Comparison of ENCODE assay signal across 2 cellular contexts in the genomic region with DNA sequence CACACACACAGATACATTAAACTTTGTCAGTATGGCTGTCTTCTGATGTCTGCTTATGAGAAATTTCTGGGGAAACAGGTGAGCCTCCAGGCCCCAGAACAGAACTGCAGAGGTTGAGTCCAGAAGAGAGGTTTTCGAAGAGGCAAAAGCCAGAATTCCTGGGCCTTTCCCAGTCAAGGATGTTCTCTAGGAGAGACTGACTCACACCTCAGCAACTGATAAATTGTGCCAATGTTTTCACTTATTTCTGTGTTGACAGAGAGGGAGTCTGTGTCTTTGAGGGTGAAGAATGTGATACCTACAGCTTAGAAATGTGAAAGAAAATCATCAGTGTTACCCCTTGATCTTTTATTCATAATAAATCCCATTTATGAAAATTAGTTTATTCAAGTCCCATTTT.
TF ChIP-seq lines count a peak whose summit lies in the region.

No MANE protein-coding gene starts in this region.

TF ChIP-seq in A549, 52 proteins besides CTCF, POLR2A, EP300 and RAD21 (continued from another document):
- TF ChIP-seq, protein P1, sequence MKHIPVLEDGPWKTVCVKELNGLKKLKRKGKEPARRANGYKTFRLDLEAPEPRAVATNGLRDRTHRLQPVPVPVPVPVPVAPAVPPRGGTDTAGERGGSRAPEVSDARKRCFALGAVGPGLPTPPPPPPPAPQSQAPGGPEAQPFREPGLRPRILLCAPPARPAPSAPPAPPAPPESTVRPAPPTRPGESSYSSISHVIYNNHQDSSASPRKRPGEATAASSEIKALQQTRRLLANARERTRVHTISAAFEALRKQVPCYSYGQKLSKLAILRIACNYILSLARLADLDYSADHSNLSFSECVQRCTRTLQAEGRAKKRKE (CRISPR knock-in tag; IDR thresholded peaks at IDR 0.05; ENCODE audit: low read depth), result no peak
- TF ChIP-seq TP53 (CRISPR knock-in tag; IDR thresholded peaks at IDR 0.05), result no peak
- TF ChIP-seq ZSCAN20 (CRISPR knock-in tag; IDR thresholded peaks at IDR 0.05), result no peak
- TF ChIP-seq, protein P2, sequence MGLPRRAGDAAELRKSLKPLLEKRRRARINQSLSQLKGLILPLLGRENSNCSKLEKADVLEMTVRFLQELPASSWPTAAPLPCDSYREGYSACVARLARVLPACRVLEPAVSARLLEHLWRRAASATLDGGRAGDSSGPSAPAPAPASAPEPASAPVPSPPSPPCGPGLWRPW (IDR thresholded peaks at IDR 0.05), result no peak
- TF ChIP-seq ZNF302 (CRISPR knock-in tag; IDR thresholded peaks at IDR 0.05), result no peak
- TF ChIP-seq RFX5 (IDR thresholded peaks at IDR 0.05), result no peak
- TF ChIP-seq HOXA7 (CRISPR knock-in tag; IDR thresholded peaks at IDR 0.05), result no peak
- TF ChIP-seq ZC3H11A (IDR thresholded peaks at IDR 0.05), result no peak
- TF ChIP-seq, protein P3, sequence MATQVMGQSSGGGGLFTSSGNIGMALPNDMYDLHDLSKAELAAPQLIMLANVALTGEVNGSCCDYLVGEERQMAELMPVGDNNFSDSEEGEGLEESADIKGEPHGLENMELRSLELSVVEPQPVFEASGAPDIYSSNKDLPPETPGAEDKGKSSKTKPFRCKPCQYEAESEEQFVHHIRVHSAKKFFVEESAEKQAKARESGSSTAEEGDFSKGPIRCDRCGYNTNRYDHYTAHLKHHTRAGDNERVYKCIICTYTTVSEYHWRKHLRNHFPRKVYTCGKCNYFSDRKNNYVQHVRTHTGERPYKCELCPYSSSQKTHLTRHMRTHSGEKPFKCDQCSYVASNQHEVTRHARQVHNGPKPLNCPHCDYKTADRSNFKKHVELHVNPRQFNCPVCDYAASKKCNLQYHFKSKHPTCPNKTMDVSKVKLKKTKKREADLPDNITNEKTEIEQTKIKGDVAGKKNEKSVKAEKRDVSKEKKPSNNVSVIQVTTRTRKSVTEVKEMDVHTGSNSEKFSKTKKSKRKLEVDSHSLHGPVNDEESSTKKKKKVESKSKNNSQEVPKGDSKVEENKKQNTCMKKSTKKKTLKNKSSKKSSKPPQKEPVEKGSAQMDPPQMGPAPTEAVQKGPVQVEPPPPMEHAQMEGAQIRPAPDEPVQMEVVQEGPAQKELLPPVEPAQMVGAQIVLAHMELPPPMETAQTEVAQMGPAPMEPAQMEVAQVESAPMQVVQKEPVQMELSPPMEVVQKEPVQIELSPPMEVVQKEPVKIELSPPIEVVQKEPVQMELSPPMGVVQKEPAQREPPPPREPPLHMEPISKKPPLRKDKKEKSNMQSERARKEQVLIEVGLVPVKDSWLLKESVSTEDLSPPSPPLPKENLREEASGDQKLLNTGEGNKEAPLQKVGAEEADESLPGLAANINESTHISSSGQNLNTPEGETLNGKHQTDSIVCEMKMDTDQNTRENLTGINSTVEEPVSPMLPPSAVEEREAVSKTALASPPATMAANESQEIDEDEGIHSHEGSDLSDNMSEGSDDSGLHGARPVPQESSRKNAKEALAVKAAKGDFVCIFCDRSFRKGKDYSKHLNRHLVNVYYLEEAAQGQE (IDR thresholded peaks at IDR 0.05), result no peak
TF ChIP-seq in A549: peak in this region for 0.

TF ChIP-seq in endothelial cell of umbilical vein, 7 proteins besides CTCF, POLR2A, EP300 and RAD21 (continued from another document):
- TF ChIP-seq, protein P4, sequence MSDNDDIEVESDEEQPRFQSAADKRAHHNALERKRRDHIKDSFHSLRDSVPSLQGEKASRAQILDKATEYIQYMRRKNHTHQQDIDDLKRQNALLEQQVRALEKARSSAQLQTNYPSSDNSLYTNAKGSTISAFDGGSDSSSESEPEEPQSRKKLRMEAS (IDR thresholded peaks at IDR 0.05; ENCODE audit: insufficient read depth, insufficient read length), result no peak
- no peak for TF ChIP-seq GATA2 (IDR thresholded peaks at IDR 0.05; ENCODE audit: insufficient read depth, insufficient read length, low read depth, low read length)
- no peak for TF ChIP-seq MYC (IDR thresholded peaks at IDR 0.05; ENCODE audit: low read depth, low read length)
